Comparison of ENCODE assay signal across 1 cellular context in genomic region chr18:44899832-44900231, GRCh38.
TF ChIP-seq lines count a peak whose summit lies in the region.

No MANE protein-coding gene starts in this region.

TF ChIP-seq in K562, 482 proteins besides CTCF, POLR2A, EP300 and RAD21 (continued from another document):
- TF ChIP-seq, protein P1, sequence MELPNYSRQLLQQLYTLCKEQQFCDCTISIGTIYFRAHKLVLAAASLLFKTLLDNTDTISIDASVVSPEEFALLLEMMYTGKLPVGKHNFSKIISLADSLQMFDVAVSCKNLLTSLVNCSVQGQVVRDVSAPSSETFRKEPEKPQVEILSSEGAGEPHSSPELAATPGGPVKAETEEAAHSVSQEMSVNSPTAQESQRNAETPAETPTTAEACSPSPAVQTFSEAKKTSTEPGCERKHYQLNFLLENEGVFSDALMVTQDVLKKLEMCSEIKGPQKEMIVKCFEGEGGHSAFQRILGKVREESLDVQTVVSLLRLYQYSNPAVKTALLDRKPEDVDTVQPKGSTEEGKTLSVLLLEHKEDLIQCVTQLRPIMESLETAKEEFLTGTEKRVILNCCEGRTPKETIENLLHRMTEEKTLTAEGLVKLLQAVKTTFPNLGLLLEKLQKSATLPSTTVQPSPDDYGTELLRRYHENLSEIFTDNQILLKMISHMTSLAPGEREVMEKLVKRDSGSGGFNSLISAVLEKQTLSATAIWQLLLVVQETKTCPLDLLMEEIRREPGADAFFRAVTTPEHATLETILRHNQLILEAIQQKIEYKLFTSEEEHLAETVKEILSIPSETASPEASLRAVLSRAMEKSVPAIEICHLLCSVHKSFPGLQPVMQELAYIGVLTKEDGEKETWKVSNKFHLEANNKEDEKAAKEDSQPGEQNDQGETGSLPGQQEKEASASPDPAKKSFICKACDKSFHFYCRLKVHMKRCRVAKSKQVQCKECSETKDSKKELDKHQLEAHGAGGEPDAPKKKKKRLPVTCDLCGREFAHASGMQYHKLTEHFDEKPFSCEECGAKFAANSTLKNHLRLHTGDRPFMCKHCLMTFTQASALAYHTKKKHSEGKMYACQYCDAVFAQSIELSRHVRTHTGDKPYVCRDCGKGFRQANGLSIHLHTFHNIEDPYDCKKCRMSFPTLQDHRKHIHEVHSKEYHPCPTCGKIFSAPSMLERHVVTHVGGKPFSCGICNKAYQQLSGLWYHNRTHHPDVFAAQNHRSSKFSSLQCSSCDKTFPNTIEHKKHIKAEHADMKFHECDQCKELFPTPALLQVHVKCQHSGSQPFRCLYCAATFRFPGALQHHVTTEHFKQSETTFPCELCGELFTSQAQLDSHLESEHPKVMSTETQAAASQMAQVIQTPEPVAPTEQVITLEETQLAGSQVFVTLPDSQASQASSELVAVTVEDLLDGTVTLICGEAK (IDR thresholded peaks at IDR 0.05): peak; percentile 89
- TF ChIP-seq, protein P1 (CRISPR knock-in tag; IDR thresholded peaks at IDR 0.05): no peak; the same call in 1 of the 2 replicates
